In genomic region chr9:22120595-22120994, GRCh38 we compare ENCODE assay signal across 23 cellular contexts.
A peak's percentile ranks its signal among the peaks of the same experiment; 100 is the strongest.
DNase-seq lines count a peak whose midpoint lies in the region; ATAC-seq, FAIRE-seq and TF ChIP-seq lines count a peak whose summit lies in the region.
"Had no signal": no experiment of that assay in that cellular context is flagged by ENCODE, and none has a peak within 500 bp of the region (broad histone marks: within the 10 kb centered on the region; RNA-seq: fewer than 3 reads in every experiment).

No MANE protein-coding gene starts in this region.

- H4K20me1 ChIP-seq in HepG2 (ENCODE audit: insufficient read depth, low read length): no peaks in the 10 kb centered on the region
- H4K20me1 ChIP-seq in smooth muscle cell (ENCODE audit: low read depth): no peaks in the 10 kb centered on the region
- H4K20me1 ChIP-seq: BLaER1 treated with 17β-estradiol and CSF1 and Interleukin-3, amounts not matched to agents 10 nM and 100 nM had no signal

- TF ChIP-seq RAD21 in HepG2 (CRISPR knock-in tag; IDR thresholded peaks at IDR 0.05): no peak

- BruUV-seq in HepG2 (replicated peaks; lab: Mats Ljungman, UMichigan): no TSS peak

- no peak for FAIRE-seq in HepG2 (lab: Jason Lieb, UNC)
- FAIRE-seq in islet of Langerhans (lab: Jason Lieb, UNC): peak; percentile 95
- FAIRE-seq: A549, D721Med, GM12878, GM18507 had no signal

- H3K9me3 ChIP-seq in HepG2 (ENCODE audit: low read length) (no peaks in the 10 kb centered on the region), right lobe of liver (no peaks in the 10 kb centered on the region), smooth muscle cell (replicated peaks; ENCODE audit: low read depth) (no peaks in the 10 kb centered on the region)
- H3K9me3 ChIP-seq: A549, BE2C, HAP-1 had no signal

- CTCF ChIA-PET in HepG2 (lab: Yijun Ruan, JAX; ENCODE audit: low intra/inter-chr PET ratio, low total read pairs): no interaction called here

- 0% methylated on average over 1 of the region's 1 CpG for WGBS in HepG2 (ENCODE audit: low lambda C conversion rate)
- WGBS in right lobe of liver (ENCODE audit: insufficient coverage, low coverage, low lambda C conversion rate, missing lambda C conversion rate): 75% methylated on average over 1 of the region's 1 CpG
- WGBS in smooth muscle cell (ENCODE audit: low lambda C conversion rate): 94% methylated on average over 1 of the region's 1 CpG

- H3K27ac ChIP-seq in HepG2 (ENCODE audit: extremely low read length, insufficient read depth, low read length) (no peak overlapping the region), right lobe of liver (no peak overlapping the region), smooth muscle cell (ENCODE audit: low read depth) (peak overlapping the region; percentile 9)
- H3K27ac ChIP-seq: A549; BLaER1 treated with 17β-estradiol and CSF1 and Interleukin-3, amounts not matched to agents 10 nM and 100 nM had no signal

- intact Hi-C loops in HepG2 (cut with micrococcal nuclease; ENCODE audit: unreplicated experiment): no loop called here
- intact Hi-C loops in right lobe of liver (cut with DNase I): no loop called here

- H3K27me3 ChIP-seq in HepG2 (ENCODE audit: control insufficient read depth in 1 of 2, insufficient read depth in 2 of 2, low read length in 2 of 2) (no peaks in the 10 kb centered on the region), right lobe of liver (no peaks in the 10 kb centered on the region), smooth muscle cell (ENCODE audit: low read depth) (no peaks in the 10 kb centered on the region), H7 (ENCODE audit: control insufficient read depth, insufficient read depth, low read length) (no peaks in the 10 kb centered on the region)
- H3K27me3 ChIP-seq: BLaER1 treated with 17β-estradiol and CSF1 and Interleukin-3, amounts not matched to agents 10 nM and 100 nM had no signal

- H3K4me3 ChIP-seq in HepG2 (replicated peaks in 1 of 3; ENCODE audit: insufficient read depth in 1 of 3, low read depth in 2 of 3, low read length in 3 of 3) (no peak overlapping the region), right lobe of liver (no peak overlapping the region), smooth muscle cell (no peak overlapping the region), H7 (ENCODE audit: insufficient read depth, low read depth, low read length) (no peak overlapping the region)
- H3K4me3 ChIP-seq: A549; BLaER1 treated with 17β-estradiol and CSF1 and Interleukin-3, amounts not matched to agents 10 nM and 100 nM; GM12878; GM23338; HAP-1 had no signal

- in situ Hi-C loops in HepG2 (cut with HindIII; ENCODE audit: extremely low pct_ligation_motif_present, low pct_unique_long_range_greater_than_20kb) (no loop called here), KBM-7 (cut with MboI; ENCODE audit: low pct_unique_long_range_greater_than_20kb, low sequenced_read_pairs) (no loop called here)

- DNase-seq in HepG2 (ENCODE audit: low spot score): no peak
- DNase-seq in right lobe of liver: no peak
- no peak for DNase-seq in smooth muscle cell (lab: John Stamatoyannopoulos, UW; ENCODE audit: unreplicated experiment)
- no peak for DNase-seq in H7
- no peak for DNase-seq in KBM-7
- DNase-seq: 8988T; ACHN; AML-193; BE2C; CD4-positive, alpha-beta T cell; CD8-positive, alpha-beta memory T cell; DMS 273 treated with DMSO at 0.1 percent for 48 hours; DMS79; EL; GDM1 had no signal

- TF ChIP-seq POLR2A in HepG2 (IDR thresholded peaks at IDR 0.05; ENCODE audit: insufficient read depth in 1 of 2, low read depth in 2 of 2, low read length in 2 of 2): no peak
- no peak for TF ChIP-seq POLR2A in right lobe of liver (IDR thresholded peaks at IDR 0.05)

- H3K9ac ChIP-seq in HepG2 (ENCODE audit: insufficient read depth, low read depth, low read length): no peak overlapping the region
- H3K9ac ChIP-seq in smooth muscle cell (ENCODE audit: low read depth): no peak overlapping the region
- H3K9ac ChIP-seq: BLaER1 treated with 17β-estradiol and CSF1 and Interleukin-3, amounts not matched to agents 10 nM and 100 nM had no signal

- H3K79me2 ChIP-seq in HepG2 (ENCODE audit: insufficient read depth, low read length) (no peaks in the 10 kb centered on the region), smooth muscle cell (ENCODE audit: low read depth) (no peaks in the 10 kb centered on the region)

- TF ChIP-seq CTCF in HepG2 (CRISPR knock-in tag; IDR thresholded peaks at IDR 0.05) (no peak), right lobe of liver (IDR thresholded peaks at IDR 0.05) (no peak), smooth muscle cell (IDR thresholded peaks at IDR 0.05; ENCODE audit: borderline replicate concordance, insufficient read depth, poor library complexity, severe bottlenecking) (no peak)

- H3K4me1 ChIP-seq in HepG2 (ENCODE audit: insufficient read depth, low read length): peaks cover 17% of the 10 kb centered on the region
- H3K4me1 ChIP-seq in right lobe of liver: peaks cover 0 to 3% (median 0%) of the 10 kb centered on the region in 4 donors
- H3K4me1 ChIP-seq in smooth muscle cell (ENCODE audit: low read depth): peaks cover 14% of the 10 kb centered on the region
- H3K4me1 ChIP-seq: BE2C, HAP-1 had no signal

- no peak overlapping the region for H3K4me2 ChIP-seq in HepG2 (ENCODE audit: low read depth, low read length)
- no peak overlapping the region for H3K4me2 ChIP-seq in smooth muscle cell
- H3K4me2 ChIP-seq: A549, GM23338 had no signal

- H2AFZ ChIP-seq in HepG2 (ENCODE audit: low read length) (no peak overlapping the region), smooth muscle cell (ENCODE audit: low read depth) (no peak overlapping the region)
- H2AFZ ChIP-seq: GM23338 had no signal

- ATAC-seq in HepG2 (no peak), right lobe of liver (no peak)
- ATAC-seq: A549, GM12878, GM23338 had no signal

- H3F3A ChIP-seq in smooth muscle cell (ENCODE audit: low read depth): peaks cover 10% of the 10 kb centered on the region

- no peak for TF ChIP-seq EP300 in HepG2 (IDR thresholded peaks at IDR 0.05; ENCODE audit: low read depth in 2 of 2, low read length in 2 of 2)
- TF ChIP-seq EP300 in HepG2 (CRISPR knock-in tag; IDR thresholded peaks at IDR 0.05; ENCODE audit: borderline replicate concordance): no peak

- POLR2A ChIA-PET in HepG2 (lab: Yijun Ruan, JAX): interaction anchor here (1.1 kb wide), 1 partner anchor 318 kb away, joined by 5 read pairs; the partner anchor contains the start of gene MTAP

- H3K36me3 ChIP-seq in HepG2 (replicated peaks in 1 of 2; ENCODE audit: control insufficient read depth in 1 of 2, insufficient read depth in 2 of 2, low read length in 2 of 2) (no peaks in the 10 kb centered on the region), right lobe of liver (no peaks in the 10 kb centered on the region), smooth muscle cell (ENCODE audit: low read depth) (no peaks in the 10 kb centered on the region), H7 (replicated peaks; ENCODE audit: control insufficient read depth, insufficient read depth, low read length) (no peaks in the 10 kb centered on the region)
- H3K36me3 ChIP-seq: BE2C, HAP-1 had no signal

TF ChIP-seq in HepG2, 621 proteins besides CTCF, POLR2A, EP300 and RAD21:
- TF ChIP-seq CREB1 (IDR thresholded peaks at IDR 0.05) (peak; percentile 79), CREB1 (CRISPR knock-in tag; IDR thresholded peaks at IDR 0.05) (no peak), ZC3H13 (CRISPR knock-in tag; IDR thresholded peaks at IDR 0.05) (no peak)
